Comparison of ENCODE assay signal across 10 cellular contexts in genomic region chr12:24705741-24706358, GRCh38.
DNase-seq lines count a peak whose midpoint lies in the region; ATAC-seq and TF ChIP-seq lines count a peak whose summit lies in the region.
"Had no signal": no experiment of that assay in that cellular context is flagged by ENCODE, and none has a peak within 500 bp of the region (broad histone marks: within the 10 kb centered on the region; RNA-seq: fewer than 3 reads in every experiment).

No MANE protein-coding gene starts in this region.

- H3K9me3 Mint-ChIP-seq in stimulated activated naive B cell treated with anti-CD40 and anti-IgM and Interleukin-4, amounts not matched to agents 10 μg/mL and 1 μg/mL and 100 μg/mL, for 72 hours = peaks cover 0 to 2% of the 10 kb centered on the region in 2 donors

- TF ChIP-seq CTCF in heart right ventricle (IDR thresholded peaks at IDR 0.05) (no peak), Peyer's patch (IDR thresholded peaks at IDR 0.05) (no peak)

- ATAC-seq in heart right ventricle = peak in 5 of 8 donors; percentile 14 to 49 (median 27)
- no peak for ATAC-seq in Right ventricle myocardium inferior
- peak; percentile 100 for ATAC-seq in HG02970 (IDR thresholded peaks at IDR 0.05; ENCODE audit: low FRiP score, unreplicated experiment)
- peak; percentile 98 to 99 for ATAC-seq in stimulated activated naive B cell treated with anti-CD40 and anti-IgM and Interleukin-4, amounts not matched to agents 10 μg/mL and 1 μg/mL and 100 μg/mL, for 72 hours (replicated peaks)

- H3K9me3 ChIP-seq in heart right ventricle (peaks cover 0 to 4% (median 0%) of the 10 kb centered on the region in 11 donors), Peyer's patch (no peaks in the 10 kb centered on the region)

- no peaks in the 10 kb centered on the region for H3K27me3 Mint-ChIP-seq in stimulated activated naive B cell treated with anti-CD40 and anti-IgM and Interleukin-4, amounts not matched to agents 10 μg/mL and 1 μg/mL and 100 μg/mL, for 72 hours
- H3K27me3 Mint-ChIP-seq: activated naive CD4-positive, alpha-beta T cell treated with anti-CD3 and anti-CD28 coated beads, Interleukin-2, amount 50 U/mL, for 24 hours had no signal

- 33 to 39% methylated on average over 4 of the region's 4 CpGs for WGBS in heart right ventricle, 2 donors

- DNase-seq in heart right ventricle = no peak
- no peak for DNase-seq in Right ventricle myocardium inferior (ENCODE audit: missing footprints)
- DNase-seq in Peyer's patch = peak in 2 of 3 donors; percentile 50 to 55
- DNase-seq in stimulated activated naive B cell treated with anti-CD40 and anti-IgM and Interleukin-4, amounts not matched to agents 10 μg/mL and 1 μg/mL and 100 μg/mL, for 72 hours = peak; percentile 47
- DNase-seq in A172 (ENCODE audit: low spot score) = no peak
- no peak for DNase-seq in cortex of kidney (lab: John Stamatoyannopoulos, UW)
- no peak for DNase-seq in NCI-H2107 (lab: John Stamatoyannopoulos, UW)
- DNase-seq: CD4-positive, CD25-positive, alpha-beta regulatory T cell had no signal

- H3K4me1 ChIP-seq in heart right ventricle = peaks cover 0 to 15% (median 0%) of the 10 kb centered on the region in 9 donors
- no peaks in the 10 kb centered on the region for H3K4me1 ChIP-seq in Peyer's patch

- H3K27ac Mint-ChIP-seq in stimulated activated naive B cell treated with anti-CD40 and anti-IgM and Interleukin-4, amounts not matched to agents 10 μg/mL and 1 μg/mL and 100 μg/mL, for 72 hours = peak overlapping the region; percentile 75
- H3K27ac Mint-ChIP-seq: activated naive CD4-positive, alpha-beta T cell treated with anti-CD3 and anti-CD28 coated beads, Interleukin-2, amount 50 U/mL, for 24 hours had no signal

- no peaks in the 10 kb centered on the region for H3K27me3 ChIP-seq in heart right ventricle
- H3K27me3 ChIP-seq in Peyer's patch = no peaks in the 10 kb centered on the region

- H3K4me1 Mint-ChIP-seq in stimulated activated naive B cell treated with anti-CD40 and anti-IgM and Interleukin-4, amounts not matched to agents 10 μg/mL and 1 μg/mL and 100 μg/mL, for 72 hours = peaks cover 21 to 28% of the 10 kb centered on the region in 2 donors
- H3K4me1 Mint-ChIP-seq: CD4-positive, CD25-positive, alpha-beta regulatory T cell had no signal

- no peaks in the 10 kb centered on the region for H3K36me3 Mint-ChIP-seq in stimulated activated naive B cell treated with anti-CD40 and anti-IgM and Interleukin-4, amounts not matched to agents 10 μg/mL and 1 μg/mL and 100 μg/mL, for 72 hours
- H3K36me3 Mint-ChIP-seq: activated naive CD4-positive, alpha-beta T cell treated with anti-CD3 and anti-CD28 coated beads, Interleukin-2, amount 50 U/mL, for 24 hours; CD4-positive, CD25-positive, alpha-beta regulatory T cell had no signal

- H3K4me3 Mint-ChIP-seq in stimulated activated naive B cell treated with anti-CD40 and anti-IgM and Interleukin-4, amounts not matched to agents 10 μg/mL and 1 μg/mL and 100 μg/mL, for 72 hours = peak overlapping the region; percentile 0 to 43
- H3K4me3 Mint-ChIP-seq: activated naive CD4-positive, alpha-beta T cell treated with anti-CD3 and anti-CD28 coated beads, Interleukin-2, amount 50 U/mL, for 24 hours; CD4-positive, CD25-positive, alpha-beta regulatory T cell had no signal

- H3K27ac ChIP-seq in heart right ventricle = peak overlapping the region in 1 of 10 donors; percentile 66
- no peak overlapping the region for H3K27ac ChIP-seq in Peyer's patch

- H3K36me3 ChIP-seq in heart right ventricle (no peaks in the 10 kb centered on the region), Peyer's patch (no peaks in the 10 kb centered on the region)

- intact Hi-C loops in heart right ventricle (cut with DNase I) = no loop called here
- intact Hi-C loops in Right ventricle myocardium inferior (cut with DNase I) = no loop called here

- H3K4me3 ChIP-seq in heart right ventricle (no peak overlapping the region), Peyer's patch (no peak overlapping the region)

- TF ChIP-seq POLR2A in Peyer's patch (IDR thresholded peaks at IDR 0.05) = no peak

Comparison
In these comparisons a context has a peak if more than half of its experiments do, and no peak if none do; other contexts are left out.
1. DNase-seq: peak in Peyer's patch (2 of 3) and stimulated activated naive B cell treated with anti-CD40 and anti-IgM and Interleukin-4, amounts not matched to agents 10 μg/mL and 1 μg/mL and 100 μg/mL, for 72 hours (single experiment); none in heart right ventricle (0 of 2), Right ventricle myocardium inferior (single experiment), A172 (single experiment), cortex of kidney (single experiment) and NCI-H2107 (single experiment).